In the genomic region with DNA sequence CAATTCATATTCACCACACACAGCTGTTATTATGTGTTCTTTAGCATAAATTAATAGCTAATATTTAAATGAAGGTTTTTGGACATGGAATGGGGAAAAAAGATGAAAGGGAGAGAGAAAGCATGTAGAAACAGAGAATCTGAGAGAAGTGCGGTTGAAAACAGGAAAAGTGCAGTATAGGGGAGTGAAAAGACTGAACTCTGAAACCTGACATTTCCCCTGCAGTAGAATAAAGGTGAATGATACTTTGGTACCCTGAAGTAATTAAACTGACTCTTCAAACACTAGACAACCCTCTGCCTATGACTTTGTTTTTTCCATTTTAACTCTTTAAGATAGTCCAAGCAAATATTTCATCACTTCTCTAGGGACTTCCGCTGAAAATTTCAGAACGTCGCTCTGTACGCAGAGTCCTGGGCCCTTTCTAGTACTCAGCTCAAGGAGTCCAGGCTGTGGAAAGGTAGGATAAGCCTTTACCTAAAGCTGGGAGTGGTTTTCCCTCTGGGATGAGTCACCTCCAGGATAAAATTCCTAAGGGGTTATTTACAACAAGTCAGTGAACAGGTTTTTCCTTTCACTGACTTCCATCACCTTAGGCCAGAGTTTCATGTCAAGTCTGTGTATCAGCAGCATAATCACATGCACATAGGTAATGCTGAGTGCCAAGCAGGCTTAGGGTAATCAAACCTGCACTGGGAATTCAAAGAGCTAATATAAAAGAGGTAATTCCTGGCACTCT, we compare ENCODE assay signal across 17 cellular contexts.
DNase-seq lines count a peak whose midpoint lies in the region; ATAC-seq, FAIRE-seq and TF ChIP-seq lines count a peak whose summit lies in the region.
"Had no signal": no experiment of that assay in that cellular context is flagged by ENCODE, and none has a peak within 500 bp of the region (broad histone marks: within the 10 kb centered on the region; RNA-seq: fewer than 3 reads in every experiment).

No MANE protein-coding gene starts in this region.

- no peaks in the 10 kb centered on the region for H3K27me3 ChIP-seq in mammary epithelial cell (ENCODE audit: insufficient read depth, low read length)
- H3K27me3 ChIP-seq in brain microvascular endothelial cell (replicated peaks), result no peaks in the 10 kb centered on the region

- no peaks in the 10 kb centered on the region for H3K4me1 Mint-ChIP-seq in activated CD8-positive, alpha-beta T cell treated with anti-CD3 and anti-CD28 coated beads, Interleukin-2, amount 10 ng/mL, durations not matched to agents 7 days and 5 days (ENCODE audit: low read depth)
- H3K4me1 Mint-ChIP-seq: CD8-positive, alpha-beta memory T cell; T-helper 17 cell had no signal

- H3K36me3 ChIP-seq in mammary epithelial cell (ENCODE audit: insufficient read depth, low read length) (no peaks in the 10 kb centered on the region), brain microvascular endothelial cell (replicated peaks) (no peaks in the 10 kb centered on the region)
- H3K36me3 ChIP-seq: left ventricle myocardium inferior had no signal

- H3K9me3 ChIP-seq in mammary epithelial cell (replicated peaks; ENCODE audit: insufficient read depth, low read length), result no peaks in the 10 kb centered on the region
- H3K9me3 ChIP-seq: left ventricle myocardium inferior had no signal

- POLR2A ChIA-PET in activated CD8-positive, alpha-beta T cell treated with anti-CD3 and anti-CD28 coated beads, Interleukin-2, amount 10 ng/mL, durations not matched to agents 7 days and 5 days (lab: Charles Lee), result no interaction called here

- in situ Hi-C loops in mammary epithelial cell (cut with MboI; ENCODE audit: low sequenced_read_pairs in 2 of 2) (no loop called here), brain microvascular endothelial cell (cut with HindIII; ENCODE audit: low pct_ligation_motif_present, low sequenced_read_pairs) (no loop called here)

- TSS peak; percentile 98 for BruUV-seq in mammary epithelial cell (replicated peaks; lab: Mats Ljungman, UMichigan)

- peak overlapping the region; percentile 75 for H3K27ac ChIP-seq in mammary epithelial cell (ENCODE audit: insufficient read depth, low read depth, low read length)
- no peak overlapping the region for H3K27ac ChIP-seq in brain microvascular endothelial cell
- H3K27ac ChIP-seq: GM23248, left ventricle myocardium inferior had no signal

- no peaks in the 10 kb centered on the region for H3K27me3 Mint-ChIP-seq in activated CD8-positive, alpha-beta T cell treated with anti-CD3 and anti-CD28 coated beads, Interleukin-2, amount 10 ng/mL, durations not matched to agents 7 days and 5 days (ENCODE audit: low read depth)
- H3K27me3 Mint-ChIP-seq: CD8-positive, alpha-beta memory T cell; T-helper 17 cell had no signal

- H3K4me1 ChIP-seq in mammary epithelial cell (ENCODE audit: insufficient read depth, low read length), result peaks cover 25% of the 10 kb centered on the region
- H3K4me1 ChIP-seq: left ventricle myocardium inferior had no signal

- CTCF ChIA-PET in mammary epithelial cell (lab: Charles Lee; ENCODE audit: low non-redundant PET), result interaction anchor here (0.7 to 1.0 kb wide), 2 partner anchors 22 to 42 kb away, joined by 3 read pairs; no protein-coding TSS in a partner anchor
- CTCF ChIA-PET in activated CD8-positive, alpha-beta T cell treated with anti-CD3 and anti-CD28 coated beads, Interleukin-2, amount 10 ng/mL, durations not matched to agents 7 days and 5 days (lab: Charles Lee), result no interaction called here

- H3K4me3 Mint-ChIP-seq in activated CD8-positive, alpha-beta T cell treated with anti-CD3 and anti-CD28 coated beads, Interleukin-2, amount 10 ng/mL, durations not matched to agents 7 days and 5 days, result no peak overlapping the region
- H3K4me3 Mint-ChIP-seq: CD8-positive, alpha-beta memory T cell; T-helper 17 cell had no signal

- dilution Hi-C loops in mammary epithelial cell (cut with HindIII; ENCODE audit: low sequenced_read_pairs), result no loop called here

- H3K9me3 Mint-ChIP-seq in activated CD8-positive, alpha-beta T cell treated with anti-CD3 and anti-CD28 coated beads, Interleukin-2, amount 10 ng/mL, durations not matched to agents 7 days and 5 days (ENCODE audit: insufficient read depth), result no peaks in the 10 kb centered on the region
- H3K9me3 Mint-ChIP-seq: activated T-helper 2 cell treated with anti-CD3 and anti-CD28 coated beads, Interferon-gamma antibody, Interleukin-2, Interleukin-4, amounts not matched to agents 10 μg/mL and 5 μg/mL and 100 μg/mL, durations not matched to agents 14 hours and 24 hours and 36 hours had no signal

- intact Hi-C loops in mammary epithelial cell (cut with micrococcal nuclease), result loop anchor here (5.0 kb wide), 1 partner anchor 39 kb away; no protein-coding TSS in a partner anchor

- no peaks in the 10 kb centered on the region for H3K36me3 Mint-ChIP-seq in activated CD8-positive, alpha-beta T cell treated with anti-CD3 and anti-CD28 coated beads, Interleukin-2, amount 10 ng/mL, durations not matched to agents 7 days and 5 days (ENCODE audit: low read depth)
- H3K36me3 Mint-ChIP-seq: CD8-positive, alpha-beta memory T cell had no signal

- no peak for FAIRE-seq in frontal cortex (lab: Jason Lieb, UNC)

- peak overlapping the region; percentile 62 for H3K4me2 ChIP-seq in mammary epithelial cell (ENCODE audit: insufficient read depth, low read depth, low read length)

- ATAC-seq in activated CD8-positive, alpha-beta T cell treated with anti-CD3 and anti-CD28 coated beads, Interleukin-2, amount 10 ng/mL, durations not matched to agents 7 days and 5 days, result no peak
- ATAC-seq: activated CD4-positive, CD25-positive, alpha-beta regulatory T cell treated with anti-CD3 and anti-CD28 coated beads, Interleukin-2, amount 50 U/mL, for 24 hours; T-helper 17 cell had no signal

- TF ChIP-seq CTCF in LNCaP clone FGC (IDR thresholded peaks at IDR 0.05; ENCODE audit: control insufficient read depth, extremely low read depth, insufficient read depth) (no peak), mammary epithelial cell (conservative IDR thresholded peaks at IDR 0.05 in 1 of 2, IDR thresholded peaks at IDR 0.05 in 1 of 2; ENCODE audit: extremely low read depth in 1 of 2, insufficient read depth in 1 of 2, low read depth in 1 of 2, low read length in 2 of 2) (no peak), brain microvascular endothelial cell (IDR thresholded peaks at IDR 0.05; ENCODE audit: low read depth, low read length, missing control alignments) (no peak)

- peak overlapping the region; percentile 67 for H2AFZ ChIP-seq in mammary epithelial cell (ENCODE audit: low read depth, low read length)
- H2AFZ ChIP-seq: GM23248 had no signal

- H3K4me3 ChIP-seq in LNCaP clone FGC (ENCODE audit: low read depth, low read length), result no peak overlapping the region
- H3K4me3 ChIP-seq in mammary epithelial cell (replicated peaks in 1 of 3; ENCODE audit: insufficient read depth in 1 of 3, low read depth in 2 of 3, low read length in 3 of 3), result no peak overlapping the region
- H3K4me3 ChIP-seq in brain microvascular endothelial cell (ENCODE audit: low read depth, low read length), result no peak overlapping the region
- H3K4me3 ChIP-seq: GM23248, left ventricle myocardium inferior had no signal

- H4K20me1 ChIP-seq in mammary epithelial cell (ENCODE audit: insufficient read depth, low read length), result no peaks in the 10 kb centered on the region

- no peak overlapping the region for H3K27ac Mint-ChIP-seq in activated CD8-positive, alpha-beta T cell treated with anti-CD3 and anti-CD28 coated beads, Interleukin-2, amount 10 ng/mL, durations not matched to agents 7 days and 5 days
- H3K27ac Mint-ChIP-seq: activated T-helper 2 cell treated with anti-CD3 and anti-CD28 coated beads, Interferon-gamma antibody, Interleukin-2, Interleukin-4, amounts not matched to agents 10 μg/mL and 5 μg/mL and 100 μg/mL, durations not matched to agents 14 hours and 24 hours and 36 hours; CD8-positive, alpha-beta memory T cell; T-helper 17 cell had no signal

- no peaks in the 10 kb centered on the region for H3K79me2 ChIP-seq in mammary epithelial cell (ENCODE audit: insufficient read depth, low read length)

- H3K9ac ChIP-seq in mammary epithelial cell (ENCODE audit: insufficient read depth, low read length), result no peak overlapping the region
- H3K9ac ChIP-seq: GM23248 had no signal

- peak; percentile 73 for DNase-seq in DMS53 (lab: John Stamatoyannopoulos, UW)
- peak; percentile 98 for DNase-seq in LNCaP clone FGC (ENCODE audit: low read depth)
- DNase-seq in mammary epithelial cell, result peak; percentile 88
- DNase-seq in kidney tubule cell (ENCODE audit: low spot score), result peak; percentile 82
- no peak for DNase-seq in activated CD8-positive, alpha-beta T cell treated with anti-CD3 and anti-CD28 coated beads, Interleukin-2, amount 10 ng/mL, durations not matched to agents 7 days and 5 days
- DNase-seq in frontal cortex (ENCODE audit: low spot score in 2 of 2), result no peak
- no peak for DNase-seq in brain microvascular endothelial cell
- DNase-seq in medulla oblongata (ENCODE audit: extremely low spot score), result no peak
- DNase-seq: CD8-positive, alpha-beta memory T cell; GM23248; KG1; left ventricle myocardium inferior; NK-92 treated with Interleukin-12 subunit alpha and Interleukin-12 subunit beta, amount 100 ng/mL, for 24 hours; stimulated activated CD4-positive, alpha-beta T cell treated with anti-CD3 and anti-CD28 coated beads, Interleukin-2, amount 100 ng/mL, for 48 hours; T-helper 17 cell had no signal

- WGBS in mammary epithelial cell (ENCODE audit: low coverage, missing lambda C conversion rate), result 4% methylated on average over 5 of the region's 5 CpGs

Comparison
In these comparisons a context has a peak if more than half of its experiments do, and no peak if none do; other contexts are left out.
1. DNase-seq: peak in DMS53 (single experiment), LNCaP clone FGC (single experiment), mammary epithelial cell (single experiment) and kidney tubule cell (single experiment); none in activated CD8-positive, alpha-beta T cell treated with anti-CD3 and anti-CD28 coated beads, Interleukin-2, amount 10 ng/mL, durations not matched to agents 7 days and 5 days (single experiment), frontal cortex (0 of 2), brain microvascular endothelial cell (single experiment) and medulla oblongata (single experiment).